In genomic region chr18:45019469-45019868, GRCh38 we compare ENCODE assay signal across 16 cellular contexts.
A peak's percentile ranks its signal among the peaks of the same experiment; 100 is the strongest.
DNase-seq lines count a peak whose midpoint lies in the region; ATAC-seq, FAIRE-seq and TF ChIP-seq lines count a peak whose summit lies in the region.
"Had no signal": no experiment of that assay in that cellular context is flagged by ENCODE, and none has a peak within 500 bp of the region (broad histone marks: within the 10 kb centered on the region; RNA-seq: fewer than 3 reads in every experiment).

No MANE protein-coding gene starts in this region.

- H3K9me2 ChIP-seq in PC-9 (ENCODE audit: insufficient read depth): 0 out of 2 replicates have a peak, but pooled peaks cover 6% of the 10 kb centered on the region

- H3K27ac ChIP-seq in PC-9 (0 out of 2 replicates have a peak overlapping the region, but pooled peaks have one; percentile 31), epithelial cell of prostate (peak overlapping the region; percentile 50)
- H3K27ac ChIP-seq: A549 had no signal

- H3K27me3 ChIP-seq in PC-9 (ENCODE audit: insufficient read depth, low read depth): no peaks in the 10 kb centered on the region

- H3K4me1 ChIP-seq in PC-9 (replicated peaks; ENCODE audit: insufficient read depth): peaks cover 13% of the 10 kb centered on the region

- no peak overlapping the region for H3K4me3 ChIP-seq in PC-9
- H3K4me3 ChIP-seq: A549, GM23338 had no signal

- CTCF ChIA-PET in PC-9 (lab: Charles Lee): no interaction called here

- ATAC-seq in memory B cell (ENCODE audit: low read depth) (no peak), HG03571 (IDR thresholded peaks at IDR 0.05; ENCODE audit: unreplicated experiment) (no peak)
- ATAC-seq: A549; CD8-positive, alpha-beta T cell; GM23338 had no signal

- intact Hi-C loops in PC-9 (cut with micrococcal nuclease; ENCODE audit: unreplicated experiment): loop anchor here (5.0 to 10.0 kb wide), 3 partner anchors 195 to 363 kb away; partner anchors contain the start of gene SETBP1

- FAIRE-seq in D721Med (lab: Jason Lieb, UNC): no peak
- FAIRE-seq: A549, GM12892 had no signal

- TF ChIP-seq CTCF in PC-9 (conservative IDR thresholded peaks at IDR 0.05) (no peak), D721Med (IDR thresholded peaks at IDR 0.05; ENCODE audit: insufficient read depth, missing control alignments) (no peak)

- H3K9me3 ChIP-seq in PC-9 (ENCODE audit: insufficient read depth, low read depth): no peaks in the 10 kb centered on the region
- H3K9me3 ChIP-seq: A549 had no signal

- H3K4me2 ChIP-seq in PC-9: peak overlapping the region; percentile 52
- H3K4me2 ChIP-seq: A549, GM23338 had no signal

- no TSS peak for BruUV-seq in PC-9 (replicated peaks; lab: Mats Ljungman, UMichigan)

- peak overlapping the region; percentile 69 for H3K27ac Mint-ChIP-seq in memory B cell
- H3K27ac Mint-ChIP-seq: CD14-positive monocyte; CD8-positive, alpha-beta T cell; GM23338 had no signal

- POLR2A ChIA-PET in PC-9 (lab: Charles Lee; ENCODE audit: unreplicated experiment): no interaction called here

- no peaks in the 10 kb centered on the region for H3F3A ChIP-seq in PC-9 (ENCODE audit: insufficient read depth, low read depth)

- H3K27me3 Mint-ChIP-seq in memory B cell: no peaks in the 10 kb centered on the region

- no peak overlapping the region for H2AFZ ChIP-seq in PC-9
- H2AFZ ChIP-seq: GM23338 had no signal

- no peaks in the 10 kb centered on the region for H3K36me3 ChIP-seq in PC-9 (ENCODE audit: low read depth)

- no peaks in the 10 kb centered on the region for H4K20me1 ChIP-seq in PC-9 (ENCODE audit: insufficient read depth)

- H3K4me3 Mint-ChIP-seq in memory B cell: no peak overlapping the region
- H3K4me3 Mint-ChIP-seq: CD14-positive monocyte; CD8-positive, alpha-beta T cell; GM23338 had no signal

- no peaks in the 10 kb centered on the region for H3K9me3 Mint-ChIP-seq in memory B cell
- H3K9me3 Mint-ChIP-seq: CD14-positive monocyte; CD8-positive, alpha-beta T cell; GM23338 had no signal

- peak in 1 of 2 experiments; percentile 60 for DNase-seq in PC-9
- DNase-seq in epithelial cell of prostate (ENCODE audit: low read depth, low spot score): peak; percentile 29
- DNase-seq in memory B cell (ENCODE audit: low spot score in 2 of 2): no peak
- no peak for DNase-seq in NCI-H2171 (lab: John Stamatoyannopoulos, UW)
- DNase-seq in ureter (ENCODE audit: low spot score): no peak
- DNase-seq in D721Med (ENCODE audit: insufficient read length, low spot score): no peak
- DNase-seq: CD8-positive, alpha-beta T cell; COR-L47; DND-41; GDM1; H7 had no signal

- no peaks in the 10 kb centered on the region for H3K79me2 ChIP-seq in PC-9 (ENCODE audit: low read depth)

- peaks cover 10% of the 10 kb centered on the region for H3K36me3 Mint-ChIP-seq in memory B cell
- H3K36me3 Mint-ChIP-seq: CD14-positive monocyte; CD8-positive, alpha-beta T cell had no signal

- peaks cover 33% of the 10 kb centered on the region for H3K4me1 Mint-ChIP-seq in memory B cell
